In the genomic region with DNA sequence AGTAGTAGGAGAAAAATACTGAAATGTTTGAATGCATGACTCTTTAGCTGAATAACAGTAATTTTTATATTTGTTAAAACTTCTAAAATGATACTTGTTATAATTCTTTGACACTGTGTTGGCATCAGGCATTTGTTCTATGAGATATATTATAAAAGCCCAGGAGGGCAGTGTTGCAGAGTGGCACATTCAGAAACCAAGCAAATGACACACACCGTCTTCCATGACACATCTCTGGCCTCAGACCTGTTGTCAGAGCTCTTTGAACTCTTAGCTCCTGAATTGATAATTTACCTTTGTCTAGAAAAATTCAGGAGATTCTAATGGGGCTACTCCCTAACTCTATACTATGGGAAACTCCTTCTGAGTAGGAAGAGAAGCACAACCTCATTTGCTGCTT, we compare ENCODE assay signal across 9 cellular contexts.
"Had no signal": no experiment of that assay in that cellular context is flagged by ENCODE, and none has a peak within 500 bp of the region (broad histone marks: within the 10 kb centered on the region; RNA-seq: fewer than 3 reads in every experiment).

No MANE protein-coding gene starts in this region.

- H3K4me3 ChIP-seq: GM23248, HAP-1 had no signal

- H3K27ac Mint-ChIP-seq: HFFc6, IgD-negative memory B cell had no signal

- H3K36me3 Mint-ChIP-seq: IgD-negative memory B cell had no signal

- H3K4me1 Mint-ChIP-seq: IgD-negative memory B cell had no signal

- H3K27ac ChIP-seq: GM23248, HL-60 had no signal

- H3K36me3 ChIP-seq: HAP-1 had no signal

- H3K27me3 Mint-ChIP-seq: IgD-negative memory B cell had no signal

- H3K9me3 ChIP-seq: HAP-1 had no signal

- H3K4me1 ChIP-seq: HAP-1 had no signal

- ATAC-seq: HCT116, HepG2 had no signal

- H3K4me3 Mint-ChIP-seq: HFFc6, IgD-negative memory B cell had no signal

- DNase-seq: GM23248, GOT3, H7, HFFc6 had no signal

- H3K9me3 Mint-ChIP-seq: HFFc6, IgD-negative memory B cell had no signal
